In genomic region chr1:12594490-12594889, GRCh38 we compare ENCODE assay signal across 9 cellular contexts. TPM values are rescaled to one million over a fixed set of nuclear protein-coding genes. Genes with fewer than 3 reads are reported as not detected.
DNase-seq lines count a peak whose midpoint lies in the region; ATAC-seq and TF ChIP-seq lines count a peak whose summit lies in the region.
"Had no signal": no experiment of that assay in that cellular context is flagged by ENCODE, and none has a peak within 500 bp of the region (broad histone marks: within the 10 kb centered on the region; RNA-seq: fewer than 3 reads in every experiment).

No MANE protein-coding gene starts in this region.

- no peaks in the 10 kb centered on the region; a peak in 1 of 5 replicates for H3K9me3 Mint-ChIP-seq in H9
- H3K9me3 Mint-ChIP-seq in activated CD8-positive, alpha-beta T cell treated with anti-CD3 and anti-CD28 coated beads for 36 hours = no peaks in the 10 kb centered on the region

- H2BK5ac ChIP-seq in H9 (ENCODE audit: insufficient read length, low read length) = no peak overlapping the region

- intact Hi-C loops in activated CD8-positive, alpha-beta T cell treated with anti-CD3 and anti-CD28 coated beads for 36 hours (cut with micrococcal nuclease) = no loop called here

- no peak overlapping the region for H3K56ac ChIP-seq in H9 (ENCODE audit: insufficient read length, low read depth, low read length)

- no peaks in the 10 kb centered on the region for H3K36me3 ChIP-seq in smooth muscle cell (ENCODE audit: low read depth)

- H3K27ac Mint-ChIP-seq in H9 = peak overlapping the region; percentile 62 to 92 (median 91); a peak in 6 of 7 replicates
- H3K27ac Mint-ChIP-seq in activated CD8-positive, alpha-beta T cell treated with anti-CD3 and anti-CD28 coated beads for 36 hours = peak overlapping the region; percentile 55

- no peak overlapping the region for H3K14ac ChIP-seq in H9 (ENCODE audit: insufficient read depth, low read length)

- no peak overlapping the region for H3K27ac ChIP-seq in H9 (ENCODE audit: insufficient read length, low read depth, low read length)
- no peak overlapping the region for H3K27ac ChIP-seq in smooth muscle cell (ENCODE audit: low read depth)

- POLR2A ChIA-PET in activated CD8-positive, alpha-beta T cell treated with anti-CD3 and anti-CD28 coated beads for 36 hours (lab: Charles Lee) = interaction anchor here (0.6 to 1.1 kb wide), 4 partner anchors 16 to 76 kb away, joined by 3 to 4 read pairs (median 3); no protein-coding TSS in a partner anchor

- H2AFZ ChIP-seq in H9 (ENCODE audit: low read length) = no peak overlapping the region
- H2AFZ ChIP-seq in smooth muscle cell (ENCODE audit: low read depth) = no peak overlapping the region

- WGBS in H9 (ENCODE audit: extremely low coverage, insufficient read length, low lambda C conversion rate) = no CpG with 5 or more reads among the region's 6 CpGs
- 88% methylated on average over 6 of the region's 6 CpGs for WGBS in smooth muscle cell (ENCODE audit: low lambda C conversion rate)

- H2BK12ac ChIP-seq in H9 (ENCODE audit: insufficient read length, low read depth, low read length) = no peak overlapping the region

- H3K23ac ChIP-seq in H9 (ENCODE audit: insufficient read length, low read depth, low read length) = no peak overlapping the region

- ATAC-seq in activated CD8-positive, alpha-beta T cell treated with anti-CD3 and anti-CD28 coated beads for 36 hours = no peak

- peak overlapping the region; percentile 70 to 89 for H3K4me3 Mint-ChIP-seq in H9
- peak overlapping the region; percentile 71 for H3K4me3 Mint-ChIP-seq in activated CD8-positive, alpha-beta T cell treated with anti-CD3 and anti-CD28 coated beads for 36 hours

- peaks cover 11% of the 10 kb centered on the region for H3F3A ChIP-seq in smooth muscle cell (ENCODE audit: low read depth)

- H3K79me2 ChIP-seq in H9 (ENCODE audit: insufficient read depth, low read length) = no peaks in the 10 kb centered on the region
- H3K79me2 ChIP-seq in smooth muscle cell (ENCODE audit: low read depth) = no peaks in the 10 kb centered on the region

- no peak overlapping the region for H4K5ac ChIP-seq in H9 (ENCODE audit: insufficient read length, low read depth, low read length)

- H3K9ac ChIP-seq in H9 (ENCODE audit: extremely low read depth, insufficient read length, low read length) (no peak overlapping the region), smooth muscle cell (ENCODE audit: low read depth) (no peak overlapping the region)

- DNase-seq in H9 (no peak), smooth muscle cell (lab: John Stamatoyannopoulos, UW; ENCODE audit: unreplicated experiment) (no peak), iPS-NIHi7 (ENCODE audit: extremely low spot score) (no peak), C1 segment of cervical spinal cord (lab: John Stamatoyannopoulos, UW) (no peak)
- no peak for DNase-seq in activated CD8-positive, alpha-beta T cell treated with anti-CD3 and anti-CD28 coated beads for 36 hours
- DNase-seq in stimulated activated CD4-positive, alpha-beta T cell treated with anti-CD3 and anti-CD28 coated beads, Interleukin-4, amount 100 ng/mL, for 4 hours = no peak
- DNase-seq: Karpas-422, SHP77 had no signal

- no peak overlapping the region for H2BK15ac ChIP-seq in H9 (ENCODE audit: low read depth, low read length)

- H3K4me1 ChIP-seq in H9 (ENCODE audit: insufficient read depth, low read length) (peaks cover 6% of the 10 kb centered on the region; the same call in 1 of the 2 replicates), smooth muscle cell (ENCODE audit: low read depth) (peaks cover 3% of the 10 kb centered on the region)

- no peaks in the 10 kb centered on the region for H3K79me1 ChIP-seq in H9 (ENCODE audit: insufficient read depth, low read depth, low read length, poor library complexity, severe bottlenecking)

- no peaks in the 10 kb centered on the region; the same call in 1 of the 2 replicates for H3K27me3 ChIP-seq in H9 (ENCODE audit: insufficient read depth, low read length)
- H3K27me3 ChIP-seq in smooth muscle cell (ENCODE audit: low read depth) = peaks cover 12% of the 10 kb centered on the region

- peaks cover 41 to 42% of the 10 kb centered on the region in 2 experiments for H3K4me1 Mint-ChIP-seq in H9
- H3K4me1 Mint-ChIP-seq in activated CD8-positive, alpha-beta T cell treated with anti-CD3 and anti-CD28 coated beads for 36 hours (ENCODE audit: low read depth) = peaks cover 54% of the 10 kb centered on the region

- H4K91ac ChIP-seq in H9 (ENCODE audit: insufficient read length, low read depth, low read length) = no peak overlapping the region

- no peak overlapping the region for H2AK5ac ChIP-seq in H9 (ENCODE audit: insufficient read length, low read length)

- H2BK120ac ChIP-seq in H9 (ENCODE audit: low read depth, low read length, poor library complexity, severe bottlenecking) = no peak overlapping the region

- peaks cover 13% of the 10 kb centered on the region for H3K23me2 ChIP-seq in H9 (ENCODE audit: insufficient read length, low read depth, low read length, poor library complexity, severe bottlenecking)

- H3K4me2 ChIP-seq in H9 (ENCODE audit: insufficient read depth, insufficient read length, low read length) (peak overlapping the region; percentile 78), smooth muscle cell (peak overlapping the region; percentile 89)

- H3K18ac ChIP-seq in H9 (ENCODE audit: insufficient read length, low read depth, low read length) = no peak overlapping the region

- H3K4me3 ChIP-seq in iPS-11a (ENCODE audit: low read depth, low read length) = peak overlapping the region; percentile 43
- H3K4me3 ChIP-seq in smooth muscle cell = peak overlapping the region; percentile 50

- H3K27me3 Mint-ChIP-seq in H9 (ENCODE audit: low read depth) = peaks cover 26% of the 10 kb centered on the region
- H3K27me3 Mint-ChIP-seq in activated CD8-positive, alpha-beta T cell treated with anti-CD3 and anti-CD28 coated beads for 36 hours = no peaks in the 10 kb centered on the region

- no peaks in the 10 kb centered on the region for H4K20me1 ChIP-seq in H9 (ENCODE audit: control insufficient read depth, insufficient read depth, insufficient read length)
- peaks cover 7% of the 10 kb centered on the region for H4K20me1 ChIP-seq in smooth muscle cell (ENCODE audit: low read depth)

- no peak overlapping the region for H3K4ac ChIP-seq in H9 (ENCODE audit: low read depth, low read length)

- no peak overlapping the region for H2BK20ac ChIP-seq in H9 (ENCODE audit: low read depth, low read length, poor library complexity, severe bottlenecking)

- TF ChIP-seq CTCF in H9 (conservative IDR thresholded peaks at IDR 0.05) (no peak), smooth muscle cell (IDR thresholded peaks at IDR 0.05; ENCODE audit: borderline replicate concordance, insufficient read depth, poor library complexity, severe bottlenecking) (no peak)
- no peak for TF ChIP-seq CTCF in activated CD8-positive, alpha-beta T cell treated with anti-CD3 and anti-CD28 coated beads for 36 hours (IDR thresholded peaks at IDR 0.05)

- H3K36me3 Mint-ChIP-seq in H9 (ENCODE audit: insufficient read depth in 1 of 3, low read depth in 3 of 3) = peaks cover 0 to 16% (median 9%) of the 10 kb centered on the region in 3 experiments; a peak in 4 of 7 replicates
- peaks cover 41% of the 10 kb centered on the region for H3K36me3 Mint-ChIP-seq in activated CD8-positive, alpha-beta T cell treated with anti-CD3 and anti-CD28 coated beads for 36 hours (ENCODE audit: low read depth)

- no peak overlapping the region for H3T11ph ChIP-seq in H9 (ENCODE audit: low read length)

- CTCF ChIA-PET in activated CD8-positive, alpha-beta T cell treated with anti-CD3 and anti-CD28 coated beads for 36 hours (lab: Charles Lee) = interaction anchor here (1.1 kb wide), 1 partner anchor 64 kb away, joined by 3 read pairs; no protein-coding TSS in a partner anchor

- H4K8ac ChIP-seq in H9 (replicated peaks; ENCODE audit: insufficient read length, low read depth, low read length) = no peak overlapping the region

- H3K9me3 ChIP-seq in H9 (ENCODE audit: control insufficient read depth, low read depth, low read length) (no peaks in the 10 kb centered on the region), smooth muscle cell (replicated peaks; ENCODE audit: low read depth) (no peaks in the 10 kb centered on the region)

RNA-seq across cellular contexts. Expression of gene DHRS3, which starts 23.5 kb away (rescaled TPM):
- total RNA-seq in H9 (2021) (52.2 and 54.5 TPM in 2 replicates), smooth muscle cell (2.7 and 9.5 TPM in 2 replicates)
- total RNA-seq in activated CD8-positive, alpha-beta T cell treated with anti-CD3 and anti-CD28 coated beads for 36 hours = 100 to 1,000 TPM; 129 to 135 TPM
- polyA plus RNA-seq in smooth muscle cell = 0.89 and 2.8 TPM in 2 replicates

RNA-seq across cellular contexts. Expression of gene AADACL4, which starts 49.4 kb away (rescaled TPM):
- not detected in 2 replicates for total RNA-seq in H9 (2021)
- total RNA-seq in activated CD8-positive, alpha-beta T cell treated with anti-CD3 and anti-CD28 coated beads for 36 hours = not detected
- not detected in 2 replicates for total RNA-seq in smooth muscle cell
- not detected in 2 replicates for polyA plus RNA-seq in smooth muscle cell
